Comparison of ENCODE assay signal across 12 cellular contexts in the genomic region with DNA sequence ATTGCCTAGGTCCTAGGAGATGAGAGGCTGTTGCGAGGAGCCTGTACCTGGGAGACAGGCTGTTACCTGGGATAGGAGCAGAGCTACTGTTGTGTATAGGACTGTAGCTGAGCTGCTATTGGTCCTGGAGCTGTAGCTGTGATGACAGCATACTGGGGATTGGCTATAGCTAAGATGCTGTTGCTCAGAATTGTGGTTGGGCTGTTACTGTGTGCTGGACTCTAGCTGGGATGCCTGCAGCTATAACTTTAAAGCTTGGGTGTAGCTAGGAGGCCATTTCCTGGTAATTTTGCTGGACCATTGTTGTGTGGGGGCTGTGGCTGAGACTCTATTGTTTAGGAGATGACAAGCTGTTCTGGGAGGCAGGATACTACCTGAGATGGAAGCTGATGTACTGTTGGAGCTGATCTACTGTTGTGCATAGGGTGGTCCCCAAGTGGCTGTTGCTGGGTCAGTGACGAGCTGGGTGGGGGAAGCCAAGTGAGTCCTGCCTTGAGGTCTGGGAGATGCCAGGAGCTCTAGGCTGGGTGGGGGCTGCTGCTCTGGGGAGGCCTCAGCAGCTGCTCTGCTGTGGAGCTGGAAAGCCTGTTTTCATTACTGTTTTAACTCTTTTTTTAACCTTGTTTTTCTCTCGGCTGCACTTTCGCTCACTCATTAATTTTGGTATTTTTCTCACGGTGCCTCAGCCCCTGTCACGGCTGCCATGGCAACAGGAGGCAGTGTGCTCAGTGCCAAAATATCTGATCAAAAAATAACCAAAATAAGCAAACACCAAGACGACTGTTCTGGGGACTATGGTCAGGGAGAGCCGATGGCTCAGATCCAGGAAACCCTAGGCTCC. TPM values are rescaled to one million over a fixed set of nuclear protein-coding genes. Genes with fewer than 3 reads are reported as not detected.
A peak's percentile ranks its signal among the peaks of the same experiment; 100 is the strongest.
DNase-seq lines count a peak whose midpoint lies in the region; ATAC-seq and TF ChIP-seq lines count a peak whose summit lies in the region.
"Had no signal": no experiment of that assay in that cellular context is flagged by ENCODE, and none has a peak within 500 bp of the region (broad histone marks: within the 10 kb centered on the region; RNA-seq: fewer than 3 reads in every experiment).

No MANE protein-coding gene starts in this region.

- peaks cover 7% of the 10 kb centered on the region for H3K79me2 ChIP-seq in mesendoderm (ENCODE audit: control insufficient read depth, insufficient read depth, low read length)

- no peak overlapping the region for H3K4me2 ChIP-seq in mesendoderm (ENCODE audit: low read length)

- H3K4me3 ChIP-seq in mesendoderm (ENCODE audit: low read length), result no peak overlapping the region
- no peak overlapping the region for H3K4me3 ChIP-seq in upper lobe of left lung

- H3K36me3 ChIP-seq in mesendoderm (ENCODE audit: control insufficient read depth, insufficient read depth, low read length), result no peaks in the 10 kb centered on the region
- H3K36me3 ChIP-seq in upper lobe of left lung, result no peaks in the 10 kb centered on the region

- H2BK5ac ChIP-seq in mesendoderm (ENCODE audit: low read length), result no peak overlapping the region

- H4K8ac ChIP-seq in mesendoderm (ENCODE audit: low read depth, low read length), result no peak overlapping the region

- H3K18ac ChIP-seq in mesendoderm (ENCODE audit: low read length), result no peak overlapping the region

- no peak for TF ChIP-seq POLR2A in upper lobe of left lung (IDR thresholded peaks at IDR 0.05)

- intact Hi-C loops in CD4-positive, alpha-beta T cell (cut with DNase I, micrococcal nuclease), result no loop called here

- peaks cover 21% of the 10 kb centered on the region for H3K4me1 Mint-ChIP-seq in activated CD4-positive, alpha-beta T cell treated with anti-CD3 and anti-CD28 coated beads, Interleukin-2, amount 10 ng/mL, durations not matched to agents 7 days and 5 days
- peaks cover 28% of the 10 kb centered on the region for H3K4me1 Mint-ChIP-seq in CD4-positive, alpha-beta T cell (ENCODE audit: low read depth)

- H3K56ac ChIP-seq in mesendoderm (ENCODE audit: low read length), result peak overlapping the region; percentile 36

- H3K27ac ChIP-seq in mesendoderm (ENCODE audit: low read depth, low read length), result peak overlapping the region; percentile 17
- H3K27ac ChIP-seq in upper lobe of left lung, result peak overlapping the region; percentile 62 to 92 (median 73)
- H3K27ac ChIP-seq in CD4-positive, alpha-beta T cell (ENCODE audit: low read depth, low read length), result no peak overlapping the region

- H3K4me1 ChIP-seq in mesendoderm (ENCODE audit: control insufficient read depth, low read depth, low read length), result peaks cover 17% of the 10 kb centered on the region
- H3K4me1 ChIP-seq in upper lobe of left lung, result peaks cover 40 to 73% (median 45%) of the 10 kb centered on the region in 4 donors

- no peak overlapping the region for H4K5ac ChIP-seq in mesendoderm (ENCODE audit: low read length)

- H3K9ac ChIP-seq in mesendoderm (ENCODE audit: low read length), result no peak overlapping the region

- H2BK15ac ChIP-seq in mesendoderm (replicated peaks; ENCODE audit: low read depth), result no peak overlapping the region

- H3K36me3 Mint-ChIP-seq in activated CD4-positive, alpha-beta T cell treated with anti-CD3 and anti-CD28 coated beads, Interleukin-2, amount 10 ng/mL, durations not matched to agents 7 days and 5 days (ENCODE audit: low read depth), result no peaks in the 10 kb centered on the region
- H3K36me3 Mint-ChIP-seq in CD4-positive, alpha-beta T cell (ENCODE audit: low read depth), result no peaks in the 10 kb centered on the region

- H3K9me3 Mint-ChIP-seq in activated CD4-positive, alpha-beta T cell treated with anti-CD3 and anti-CD28 coated beads, Interleukin-2, amount 10 ng/mL, durations not matched to agents 7 days and 5 days, result no peaks in the 10 kb centered on the region
- H3K9me3 Mint-ChIP-seq in CD4-positive, alpha-beta T cell, result no peaks in the 10 kb centered on the region
- H3K9me3 Mint-ChIP-seq: activated CD4-positive, alpha-beta memory T cell treated with anti-CD3 and anti-CD28 coated beads, Interleukin-2, amount 10 ng/mL, durations not matched to agents 7 days and 5 days had no signal

- no peak for TF ChIP-seq CTCF in upper lobe of left lung (IDR thresholded peaks at IDR 0.05)
- no peak for TF ChIP-seq CTCF in CD4-positive, alpha-beta T cell (IDR thresholded peaks at IDR 0.05)

- H3K4ac ChIP-seq in mesendoderm (ENCODE audit: low read depth, low read length), result no peak overlapping the region

- CTCF ChIA-PET in activated CD4-positive, alpha-beta T cell treated with anti-CD3 and anti-CD28 coated beads, Interleukin-2, amount 10 ng/mL, durations not matched to agents 7 days and 5 days (lab: Charles Lee), result interaction anchor here (0.7 to 4.3 kb wide), 11 partner anchors 34 to 216 kb away, joined by 3 to 60 read pairs (median 5); a partner anchor contains a TSS
- CTCF ChIA-PET in CD4-positive, alpha-beta T cell (lab: Charles Lee), result interaction anchor here (0.9 to 8.2 kb wide), 7 partner anchors 9 to 188 kb away, joined by 3 to 88 read pairs (median 6); no protein-coding TSS in a partner anchor

- WGBS in mesendoderm (ENCODE audit: extremely low coverage, insufficient coverage, low lambda C conversion rate), result no CpG with 5 or more reads among the region's 8 CpGs
- 37 to 39% methylated on average over 8 of the region's 8 CpGs for WGBS in upper lobe of left lung, 2 donors

- no peak overlapping the region for H3K23ac ChIP-seq in mesendoderm (ENCODE audit: low read length)

- peaks cover 77% of the 10 kb centered on the region for H3K27me3 Mint-ChIP-seq in activated CD4-positive, alpha-beta T cell treated with anti-CD3 and anti-CD28 coated beads, Interleukin-2, amount 10 ng/mL, durations not matched to agents 7 days and 5 days
- H3K27me3 Mint-ChIP-seq in CD4-positive, alpha-beta T cell, result peaks cover 86% of the 10 kb centered on the region

- ATAC-seq in upper lobe of left lung (ENCODE audit: low FRiP score in 2 of 2), result no peak
- ATAC-seq in CD4-positive, alpha-beta T cell (ENCODE audit: poor library complexity), result no peak

- no peak overlapping the region for H2BK120ac ChIP-seq in mesendoderm (ENCODE audit: low read depth, low read length)

- POLR2A ChIA-PET in activated CD4-positive, alpha-beta T cell treated with anti-CD3 and anti-CD28 coated beads, Interleukin-2, amount 10 ng/mL, durations not matched to agents 7 days and 5 days (lab: Charles Lee), result interaction anchor here (0.7 kb wide), 1 partner anchor 79 kb away, joined by 4 read pairs; no protein-coding TSS in a partner anchor
- POLR2A ChIA-PET in CD4-positive, alpha-beta T cell (lab: Charles Lee), result interaction anchor here (1.2 to 4.9 kb wide), 3 partner anchors 42 to 188 kb away, joined by 4 to 43 read pairs (median 9); a partner anchor contains a TSS

- TF ChIP-seq EP300 in upper lobe of left lung (IDR thresholded peaks at IDR 0.05), result peak in 3 of 4 donors; percentile 17 to 83 (median 51)

- H3K27ac Mint-ChIP-seq in activated CD4-positive, alpha-beta T cell treated with anti-CD3 and anti-CD28 coated beads, Interleukin-2, amount 10 ng/mL, durations not matched to agents 7 days and 5 days, result no peak overlapping the region
- H3K27ac Mint-ChIP-seq in CD4-positive, alpha-beta T cell, result no peak overlapping the region
- H3K27ac Mint-ChIP-seq: activated CD4-positive, alpha-beta memory T cell treated with anti-CD3 and anti-CD28 coated beads, Interleukin-2, amount 10 ng/mL, durations not matched to agents 7 days and 5 days; progenitor cell of endocrine pancreas had no signal

- H3K27me3 ChIP-seq in mesendoderm (ENCODE audit: insufficient read depth, low read length, poor library complexity), result no peaks in the 10 kb centered on the region
- H3K27me3 ChIP-seq in upper lobe of left lung, result peaks cover 0 to 23% (median 15%) of the 10 kb centered on the region in 4 donors
- H3K27me3 ChIP-seq in CD4-positive, alpha-beta T cell (ENCODE audit: control insufficient read depth, insufficient read depth, low read length), result peaks cover 83% of the 10 kb centered on the region

- H3K79me1 ChIP-seq in mesendoderm (ENCODE audit: low read length), result peaks cover 5% of the 10 kb centered on the region

- no peak overlapping the region for H2AK5ac ChIP-seq in mesendoderm (ENCODE audit: low read length)

- H3K9me3 ChIP-seq in upper lobe of left lung, result no peaks in the 10 kb centered on the region
- no peaks in the 10 kb centered on the region for H3K9me3 ChIP-seq in CD4-positive, alpha-beta T cell (ENCODE audit: control insufficient read depth, low read length)

- DNase-seq in activated CD4-positive, alpha-beta T cell treated with anti-CD3 and anti-CD28 coated beads, Interleukin-2, amount 10 ng/mL, durations not matched to agents 7 days and 5 days, result peak; percentile 5
- DNase-seq in activated CD4-positive, alpha-beta T cell treated with anti-CD3 and anti-CD28 coated beads for 1 hour, result no peak
- DNase-seq in dermis blood vessel endothelial cell (peak; percentile 65), mesendoderm (peak; percentile 66), upper lobe of left lung (no peak), GM03348 (ENCODE audit: low spot score) (no peak), SW480 (ENCODE audit: low spot score) (no peak)
- no peak for DNase-seq in CD4-positive, alpha-beta T cell
- DNase-seq: ACHN; activated CD4-positive, alpha-beta memory T cell treated with anti-CD3 and anti-CD28 coated beads, Interleukin-2, amount 10 ng/mL, durations not matched to agents 7 days and 5 days; HCEC 1CT had no signal

- no peak overlapping the region for H3K4me3 Mint-ChIP-seq in activated CD4-positive, alpha-beta T cell treated with anti-CD3 and anti-CD28 coated beads, Interleukin-2, amount 10 ng/mL, durations not matched to agents 7 days and 5 days
- H3K4me3 Mint-ChIP-seq in CD4-positive, alpha-beta T cell, result no peak overlapping the region
- H3K4me3 Mint-ChIP-seq: activated CD4-positive, alpha-beta memory T cell treated with anti-CD3 and anti-CD28 coated beads, Interleukin-2, amount 10 ng/mL, durations not matched to agents 7 days and 5 days had no signal

RNA-seq across cellular contexts. Expression of a gene that starts 3.0 kb away (rescaled TPM):
- total RNA-seq in activated CD4-positive, alpha-beta T cell treated with anti-CD3 and anti-CD28 coated beads, Interleukin-2, amount 10 ng/mL, durations not matched to agents 7 days and 5 days, result not detected
- 94.4 and 162 TPM in 2 replicates for total RNA-seq in dermis blood vessel endothelial cell
- polyA plus RNA-seq in mesendoderm (2013, experiment 1 of 2), result 11.8 TPM
- 12.2 TPM for polyA plus RNA-seq in mesendoderm (2013, experiment 2 of 2)
- 100 to 1,000 TPM in 1 of 6 donors, 10 to 100 TPM in 5; 41.3 to 133 (median 81.6) TPM for total RNA-seq in upper lobe of left lung
- total RNA-seq in CD4-positive, alpha-beta T cell, result under 1 TPM in 1 of 2 experiments, not detected in 1; 0.17 TPM
- total RNA-seq: activated CD4-positive, alpha-beta memory T cell treated with anti-CD3 and anti-CD28 coated beads, Interleukin-2, amount 10 ng/mL, durations not matched to agents 7 days and 5 days had no signal

RNA-seq across cellular contexts. Expression of a gene that starts 42.5 kb away (rescaled TPM):
- total RNA-seq in activated CD4-positive, alpha-beta T cell treated with anti-CD3 and anti-CD28 coated beads, Interleukin-2, amount 10 ng/mL, durations not matched to agents 7 days and 5 days, result 10 to 100 TPM; 71.5 to 72.1 TPM
- total RNA-seq in dermis blood vessel endothelial cell (66.4 and 81.7 TPM in 2 replicates), upper lobe of left lung (100 to 1,000 TPM in 1 of 6 donors, 10 to 100 TPM in 5; 59.4 to 151 (median 87.5) TPM)
- 29.3 TPM for polyA plus RNA-seq in mesendoderm (2013, experiment 1 of 2)
- 30.5 TPM for polyA plus RNA-seq in mesendoderm (2013, experiment 2 of 2)
- total RNA-seq in CD4-positive, alpha-beta T cell, result 10 to 100 TPM; 60.0 to 61.1 TPM

Comparison
In these comparisons a context has a peak if more than half of its experiments do, and no peak if none do; other contexts are left out.
1. DNase-seq: peak in activated CD4-positive, alpha-beta T cell treated with anti-CD3 and anti-CD28 coated beads, Interleukin-2, amount 10 ng/mL, durations not matched to agents 7 days and 5 days (single experiment), dermis blood vessel endothelial cell (single experiment) and mesendoderm (single experiment); none in activated CD4-positive, alpha-beta T cell treated with anti-CD3 and anti-CD28 coated beads for 1 hour (single experiment), upper lobe of left lung (0 of 2), GM03348 (single experiment), CD4-positive, alpha-beta T cell (0 of 10) and SW480 (single experiment).
2. RNA of a gene that starts 3.0 kb away (total RNA-seq): 94.4 to 162 TPM in dermis blood vessel endothelial cell and 41.3 to 133 TPM in upper lobe of left lung; 0.17 TPM in CD4-positive, alpha-beta T cell and not detected in activated CD4-positive, alpha-beta T cell treated with anti-CD3 and anti-CD28 coated beads, Interleukin-2, amount 10 ng/mL, durations not matched to agents 7 days and 5 days; every median in the first group is over 10 times any median in the second.